In the genomic region with DNA sequence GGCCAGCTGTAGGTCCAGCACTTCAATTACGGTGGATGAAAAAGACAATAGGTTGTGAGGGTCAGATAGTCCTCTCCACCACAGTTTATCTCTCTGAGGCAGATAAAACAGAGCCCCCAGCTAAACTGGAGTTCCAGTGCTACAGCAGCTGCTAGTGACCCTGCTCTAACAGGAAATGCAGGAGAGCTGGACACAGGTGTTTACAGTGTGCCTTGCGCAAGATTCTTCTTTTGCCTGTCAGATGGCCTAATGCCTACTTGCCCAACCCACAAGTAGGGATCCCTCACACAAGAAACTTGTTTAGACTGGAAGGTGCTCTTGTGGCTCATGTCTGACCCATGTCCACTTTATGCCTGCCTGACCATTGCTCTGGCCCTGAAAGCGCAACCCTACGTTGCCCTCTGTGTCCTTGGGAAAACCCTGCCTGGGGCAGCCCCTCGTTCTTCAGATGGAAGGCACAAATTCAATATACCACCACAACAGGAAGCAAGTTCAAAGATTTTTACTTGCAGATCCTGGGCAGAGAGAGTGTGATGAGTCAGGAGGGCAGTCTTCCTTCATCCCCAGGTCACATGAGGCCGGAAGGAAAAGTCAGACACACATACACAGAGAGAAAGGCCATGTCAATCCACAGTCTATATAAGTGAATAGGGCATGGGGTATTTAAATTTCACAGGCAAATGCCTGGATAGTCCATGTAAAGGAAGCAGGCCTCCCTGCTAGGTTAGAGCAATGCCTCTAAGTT, we compare ENCODE assay signal across 19 cellular contexts.
"Had no signal": no experiment of that assay in that cellular context is flagged by ENCODE, and none has a peak within 500 bp of the region (broad histone marks: within the 10 kb centered on the region; RNA-seq: fewer than 3 reads in every experiment).

No MANE protein-coding gene starts in this region.

- H3K36me3 ChIP-seq: ascending aorta, gastroesophageal sphincter, neutrophil, right atrium auricular region had no signal

- ATAC-seq: activated naive CD8-positive, alpha-beta T cell treated with anti-CD3 and anti-CD28 coated beads, Interleukin-2, amount 50 U/mL, for 24 hours; activated T-helper 17 cell treated with anti-CD3 and anti-CD28 coated beads, Interleukin-2, amount 50 U/mL, for 72 hours; gastroesophageal sphincter; mucosa of descending colon; naive thymus-derived CD4-positive, alpha-beta T cell had no signal

- H3K9me3 ChIP-seq: ascending aorta, gastroesophageal sphincter, mucosa of descending colon, neutrophil, right atrium auricular region had no signal

- H3K27me3 ChIP-seq: ascending aorta, dorsolateral prefrontal cortex, gastroesophageal sphincter, neutrophil, right atrium auricular region had no signal

- DNase-seq: activated CD4-positive, CD25-positive, alpha-beta regulatory T cell treated with anti-CD3 and anti-CD28 coated beads, Interleukin-2, amount 50 U/mL, for 72 hours; activated naive CD4-positive, alpha-beta T cell treated with anti-CD3 and anti-CD28 coated beads for 36 hours; activated naive CD8-positive, alpha-beta T cell treated with anti-CD3 and anti-CD28 coated beads, Interleukin-2, amount 50 U/mL, for 24 hours; dorsolateral prefrontal cortex; endodermal cell; erythroblast; mucosa of descending colon; naive thymus-derived CD4-positive, alpha-beta T cell; stimulated activated CD4-positive, alpha-beta T cell treated with anti-CD3 and anti-CD28 coated beads, Interleukin-4, amount 100 ng/mL, for 4 hours; stimulated activated CD8-positive, alpha-beta memory T cell treated with anti-CD3 and anti-CD28 coated beads, Interleukin-4, amount 100 ng/mL, for 48 hours; stimulated activated naive CD4-positive, alpha-beta T cell treated with Interleukin-2 at 50 U/mL for 16 hours; substantia nigra had no signal

- FAIRE-seq: islet of Langerhans had no signal

- H3K4me1 ChIP-seq: ascending aorta, gastroesophageal sphincter, right atrium auricular region had no signal

- H3K27ac ChIP-seq: ascending aorta, dorsolateral prefrontal cortex, gastroesophageal sphincter, neutrophil, right atrium auricular region, skin epidermis had no signal

- H3K4me3 ChIP-seq: ascending aorta, dorsolateral prefrontal cortex, gastroesophageal sphincter, mucosa of descending colon, right atrium auricular region, skin epidermis had no signal
